1 cellular context compared by ENCODE assay signal in the genomic region with DNA sequence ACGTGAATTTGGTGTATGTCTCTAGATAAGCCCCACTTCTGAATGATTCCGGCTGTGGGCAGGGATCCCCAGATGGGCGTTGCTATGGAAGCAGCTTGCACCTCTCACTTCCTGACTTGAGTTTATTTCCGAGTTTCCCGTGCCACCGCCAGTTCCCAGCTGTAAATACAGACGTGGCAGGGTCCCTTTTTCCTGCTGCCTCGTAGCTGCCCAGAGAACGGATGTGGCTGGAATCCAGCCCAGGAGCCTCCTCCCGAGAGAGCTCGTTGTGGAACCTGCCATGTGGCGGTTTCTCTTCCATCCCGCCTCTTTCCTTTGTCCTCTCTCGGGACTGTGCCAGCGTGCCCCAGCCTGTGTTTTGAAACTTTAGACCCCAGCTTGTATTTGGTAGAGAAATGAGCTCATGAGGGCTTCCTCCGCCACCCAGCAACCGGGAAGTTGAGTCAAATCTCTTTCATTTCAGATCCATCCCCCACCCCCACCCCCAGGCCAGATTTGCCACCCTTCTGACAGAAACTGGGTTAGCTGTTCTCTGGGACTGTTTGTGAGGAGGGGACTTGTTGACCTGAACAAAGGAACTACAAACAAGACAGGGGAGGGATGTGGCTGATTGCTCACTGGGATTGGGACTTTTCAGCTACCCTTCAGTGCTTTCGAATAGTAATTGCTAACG.
TF ChIP-seq lines count a peak whose summit lies in the region.

No MANE protein-coding gene starts in this region.

TF ChIP-seq in H1, 55 proteins besides CTCF, POLR2A, EP300 and RAD21:
- TF ChIP-seq SRF (IDR thresholded peaks at IDR 0.05; ENCODE audit: low read depth, low read length) = no peak
- no peak for TF ChIP-seq BCL11A (IDR thresholded peaks at IDR 0.05; ENCODE audit: low read depth in 2 of 2, low read length in 2 of 2)
- no peak for TF ChIP-seq JUND (IDR thresholded peaks at IDR 0.05; ENCODE audit: low read length)
- TF ChIP-seq CHD2 (IDR thresholded peaks at IDR 0.05; ENCODE audit: low read length) = no peak
- TF ChIP-seq RBBP5 (IDR thresholded peaks at IDR 0.05; ENCODE audit: borderline replicate concordance, low read depth, low read length) = no peak
- TF ChIP-seq, protein P1, sequence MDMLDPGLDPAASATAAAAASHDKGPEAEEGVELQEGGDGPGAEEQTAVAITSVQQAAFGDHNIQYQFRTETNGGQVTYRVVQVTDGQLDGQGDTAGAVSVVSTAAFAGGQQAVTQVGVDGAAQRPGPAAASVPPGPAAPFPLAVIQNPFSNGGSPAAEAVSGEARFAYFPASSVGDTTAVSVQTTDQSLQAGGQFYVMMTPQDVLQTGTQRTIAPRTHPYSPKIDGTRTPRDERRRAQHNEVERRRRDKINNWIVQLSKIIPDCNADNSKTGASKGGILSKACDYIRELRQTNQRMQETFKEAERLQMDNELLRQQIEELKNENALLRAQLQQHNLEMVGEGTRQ (IDR thresholded peaks at IDR 0.05; ENCODE audit: low read length) = no peak
- TF ChIP-seq SP4 (IDR thresholded peaks at IDR 0.05; ENCODE audit: low read length) = no peak
- no peak for TF ChIP-seq SP2 (IDR thresholded peaks at IDR 0.05; ENCODE audit: low read length)
- no peak for TF ChIP-seq FOSL1 (IDR thresholded peaks at IDR 0.05; ENCODE audit: insufficient read depth, low read depth, low read length)
- no peak for TF ChIP-seq RFX5 (IDR thresholded peaks at IDR 0.05; ENCODE audit: borderline replicate concordance, low read depth, low read length)
- no peak for TF ChIP-seq ZNF274 (IDR thresholded peaks at IDR 0.05; ENCODE audit: borderline replicate concordance, extremely low read depth, low read length)
- no peak for TF ChIP-seq ASH2L (IDR thresholded peaks at IDR 0.05; ENCODE audit: low read length)
- no peak for TF ChIP-seq RXRA (IDR thresholded peaks at IDR 0.05; ENCODE audit: insufficient read depth, low read depth, low read length)
- no peak for TF ChIP-seq NRF1 (IDR thresholded peaks at IDR 0.05; ENCODE audit: low read depth, low read length)
- TF ChIP-seq TBP (IDR thresholded peaks at IDR 0.05; ENCODE audit: low read depth, low read length) = peak; percentile 54
- TF ChIP-seq YY1 (IDR thresholded peaks at IDR 0.05; ENCODE audit: low read depth, low read length) = 0 out of 2 replicates have a peak, but pooled peaks have one; percentile 7
- no peak for TF ChIP-seq SUZ12 (IDR thresholded peaks at IDR 0.05; ENCODE audit: low read length)
- no peak for TF ChIP-seq CBX8 (IDR thresholded peaks at IDR 0.05; ENCODE audit: borderline replicate concordance, low read depth, low read length)
- TF ChIP-seq, protein P2, sequence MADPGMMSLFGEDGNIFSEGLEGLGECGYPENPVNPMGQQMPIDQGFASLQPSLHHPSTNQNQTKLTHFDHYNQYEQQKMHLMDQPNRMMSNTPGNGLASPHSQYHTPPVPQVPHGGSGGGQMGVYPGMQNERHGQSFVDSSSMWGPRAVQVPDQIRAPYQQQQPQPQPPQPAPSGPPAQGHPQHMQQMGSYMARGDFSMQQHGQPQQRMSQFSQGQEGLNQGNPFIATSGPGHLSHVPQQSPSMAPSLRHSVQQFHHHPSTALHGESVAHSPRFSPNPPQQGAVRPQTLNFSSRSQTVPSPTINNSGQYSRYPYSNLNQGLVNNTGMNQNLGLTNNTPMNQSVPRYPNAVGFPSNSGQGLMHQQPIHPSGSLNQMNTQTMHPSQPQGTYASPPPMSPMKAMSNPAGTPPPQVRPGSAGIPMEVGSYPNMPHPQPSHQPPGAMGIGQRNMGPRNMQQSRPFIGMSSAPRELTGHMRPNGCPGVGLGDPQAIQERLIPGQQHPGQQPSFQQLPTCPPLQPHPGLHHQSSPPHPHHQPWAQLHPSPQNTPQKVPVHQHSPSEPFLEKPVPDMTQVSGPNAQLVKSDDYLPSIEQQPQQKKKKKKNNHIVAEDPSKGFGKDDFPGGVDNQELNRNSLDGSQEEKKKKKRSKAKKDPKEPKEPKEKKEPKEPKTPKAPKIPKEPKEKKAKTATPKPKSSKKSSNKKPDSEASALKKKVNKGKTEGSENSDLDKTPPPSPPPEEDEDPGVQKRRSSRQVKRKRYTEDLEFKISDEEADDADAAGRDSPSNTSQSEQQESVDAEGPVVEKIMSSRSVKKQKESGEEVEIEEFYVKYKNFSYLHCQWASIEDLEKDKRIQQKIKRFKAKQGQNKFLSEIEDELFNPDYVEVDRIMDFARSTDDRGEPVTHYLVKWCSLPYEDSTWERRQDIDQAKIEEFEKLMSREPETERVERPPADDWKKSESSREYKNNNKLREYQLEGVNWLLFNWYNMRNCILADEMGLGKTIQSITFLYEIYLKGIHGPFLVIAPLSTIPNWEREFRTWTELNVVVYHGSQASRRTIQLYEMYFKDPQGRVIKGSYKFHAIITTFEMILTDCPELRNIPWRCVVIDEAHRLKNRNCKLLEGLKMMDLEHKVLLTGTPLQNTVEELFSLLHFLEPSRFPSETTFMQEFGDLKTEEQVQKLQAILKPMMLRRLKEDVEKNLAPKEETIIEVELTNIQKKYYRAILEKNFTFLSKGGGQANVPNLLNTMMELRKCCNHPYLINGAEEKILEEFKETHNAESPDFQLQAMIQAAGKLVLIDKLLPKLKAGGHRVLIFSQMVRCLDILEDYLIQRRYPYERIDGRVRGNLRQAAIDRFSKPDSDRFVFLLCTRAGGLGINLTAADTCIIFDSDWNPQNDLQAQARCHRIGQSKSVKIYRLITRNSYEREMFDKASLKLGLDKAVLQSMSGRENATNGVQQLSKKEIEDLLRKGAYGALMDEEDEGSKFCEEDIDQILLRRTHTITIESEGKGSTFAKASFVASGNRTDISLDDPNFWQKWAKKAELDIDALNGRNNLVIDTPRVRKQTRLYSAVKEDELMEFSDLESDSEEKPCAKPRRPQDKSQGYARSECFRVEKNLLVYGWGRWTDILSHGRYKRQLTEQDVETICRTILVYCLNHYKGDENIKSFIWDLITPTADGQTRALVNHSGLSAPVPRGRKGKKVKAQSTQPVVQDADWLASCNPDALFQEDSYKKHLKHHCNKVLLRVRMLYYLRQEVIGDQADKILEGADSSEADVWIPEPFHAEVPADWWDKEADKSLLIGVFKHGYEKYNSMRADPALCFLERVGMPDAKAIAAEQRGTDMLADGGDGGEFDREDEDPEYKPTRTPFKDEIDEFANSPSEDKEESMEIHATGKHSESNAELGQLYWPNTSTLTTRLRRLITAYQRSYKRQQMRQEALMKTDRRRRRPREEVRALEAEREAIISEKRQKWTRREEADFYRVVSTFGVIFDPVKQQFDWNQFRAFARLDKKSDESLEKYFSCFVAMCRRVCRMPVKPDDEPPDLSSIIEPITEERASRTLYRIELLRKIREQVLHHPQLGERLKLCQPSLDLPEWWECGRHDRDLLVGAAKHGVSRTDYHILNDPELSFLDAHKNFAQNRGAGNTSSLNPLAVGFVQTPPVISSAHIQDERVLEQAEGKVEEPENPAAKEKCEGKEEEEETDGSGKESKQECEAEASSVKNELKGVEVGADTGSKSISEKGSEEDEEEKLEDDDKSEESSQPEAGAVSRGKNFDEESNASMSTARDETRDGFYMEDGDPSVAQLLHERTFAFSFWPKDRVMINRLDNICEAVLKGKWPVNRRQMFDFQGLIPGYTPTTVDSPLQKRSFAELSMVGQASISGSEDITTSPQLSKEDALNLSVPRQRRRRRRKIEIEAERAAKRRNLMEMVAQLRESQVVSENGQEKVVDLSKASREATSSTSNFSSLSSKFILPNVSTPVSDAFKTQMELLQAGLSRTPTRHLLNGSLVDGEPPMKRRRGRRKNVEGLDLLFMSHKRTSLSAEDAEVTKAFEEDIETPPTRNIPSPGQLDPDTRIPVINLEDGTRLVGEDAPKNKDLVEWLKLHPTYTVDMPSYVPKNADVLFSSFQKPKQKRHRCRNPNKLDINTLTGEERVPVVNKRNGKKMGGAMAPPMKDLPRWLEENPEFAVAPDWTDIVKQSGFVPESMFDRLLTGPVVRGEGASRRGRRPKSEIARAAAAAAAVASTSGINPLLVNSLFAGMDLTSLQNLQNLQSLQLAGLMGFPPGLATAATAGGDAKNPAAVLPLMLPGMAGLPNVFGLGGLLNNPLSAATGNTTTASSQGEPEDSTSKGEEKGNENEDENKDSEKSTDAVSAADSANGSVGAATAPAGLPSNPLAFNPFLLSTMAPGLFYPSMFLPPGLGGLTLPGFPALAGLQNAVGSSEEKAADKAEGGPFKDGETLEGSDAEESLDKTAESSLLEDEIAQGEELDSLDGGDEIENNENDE (IDR thresholded peaks at IDR 0.05; ENCODE audit: insufficient replicate concordance, low read length) = no peak
- no peak for TF ChIP-seq MAFK (IDR thresholded peaks at IDR 0.05; ENCODE audit: low read depth, low read length)
- peak; percentile 40 for TF ChIP-seq TAF7 (optimal IDR thresholded peaks at IDR 0.05; ENCODE audit: borderline replicate concordance, low read depth, low read length)
- peak; percentile 67; the same call in 1 of the 2 replicates for TF ChIP-seq TAF1 (IDR thresholded peaks at IDR 0.05; ENCODE audit: low read depth, low read length)
- TF ChIP-seq RNF2 (IDR thresholded peaks at IDR 0.05; ENCODE audit: borderline replicate concordance, low read depth, low read length, missing control alignments, poor library complexity, severe bottlenecking) = no peak
- no peak for TF ChIP-seq GABPA (IDR thresholded peaks at IDR 0.05; ENCODE audit: borderline replicate concordance, insufficient read depth, low read length)
- TF ChIP-seq SAP30 (IDR thresholded peaks at IDR 0.05; ENCODE audit: insufficient read depth, insufficient replicate concordance, low read length) = no peak
- TF ChIP-seq CTBP2 (IDR thresholded peaks at IDR 0.05; ENCODE audit: borderline replicate concordance, insufficient read depth, insufficient read length, low read length) = no peak
- TF ChIP-seq NANOG (IDR thresholded peaks at IDR 0.05; ENCODE audit: insufficient read depth, low read depth, low read length, poor library complexity, severe bottlenecking) = peak; percentile 4
- peak in 1 of 2 experiments; percentile 63; a peak in 1 of 4 replicates for TF ChIP-seq SIN3A (conservative IDR thresholded peaks at IDR 0.05 in 1 of 2, IDR thresholded peaks at IDR 0.05 in 1 of 2; ENCODE audit: low read depth in 1 of 2, low read length in 2 of 2)
- TF ChIP-seq JUN (IDR thresholded peaks at IDR 0.05; ENCODE audit: low read depth, low read length) = no peak
- TF ChIP-seq CHD1 (IDR thresholded peaks at IDR 0.05; ENCODE audit: low read depth, low read length) = no peak
- TF ChIP-seq, protein P3, sequence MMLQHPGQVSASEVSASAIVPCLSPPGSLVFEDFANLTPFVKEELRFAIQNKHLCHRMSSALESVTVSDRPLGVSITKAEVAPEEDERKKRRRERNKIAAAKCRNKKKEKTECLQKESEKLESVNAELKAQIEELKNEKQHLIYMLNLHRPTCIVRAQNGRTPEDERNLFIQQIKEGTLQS (IDR thresholded peaks at IDR 0.05; ENCODE audit: insufficient read depth, low read depth, low read length) = no peak
- no peak for TF ChIP-seq BACH1 (IDR thresholded peaks at IDR 0.05; ENCODE audit: low read length)
- TF ChIP-seq GTF2F1 (IDR thresholded peaks at IDR 0.05; ENCODE audit: borderline replicate concordance, low read depth, low read length) = no peak
- TF ChIP-seq, protein P4, sequence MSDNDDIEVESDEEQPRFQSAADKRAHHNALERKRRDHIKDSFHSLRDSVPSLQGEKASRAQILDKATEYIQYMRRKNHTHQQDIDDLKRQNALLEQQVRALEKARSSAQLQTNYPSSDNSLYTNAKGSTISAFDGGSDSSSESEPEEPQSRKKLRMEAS (IDR thresholded peaks at IDR 0.05) = peak; percentile 92
- TF ChIP-seq SIX5 (IDR thresholded peaks at IDR 0.05; ENCODE audit: low read depth, low read length) = no peak
- TF ChIP-seq BRCA1 (IDR thresholded peaks at IDR 0.05; ENCODE audit: low read depth, low read length) = no peak
- TF ChIP-seq HDAC6 (IDR thresholded peaks at IDR 0.05; ENCODE audit: low read depth, low read length) = no peak
- no peak for TF ChIP-seq CBX5 (IDR thresholded peaks at IDR 0.05; ENCODE audit: low read depth, low read length)
- 0 out of 2 replicates have a peak, but pooled peaks have one; percentile 29 for TF ChIP-seq TEAD4 (IDR thresholded peaks at IDR 0.05; ENCODE audit: low read depth, low read length)
- no peak for TF ChIP-seq KDM4A (IDR thresholded peaks at IDR 0.05; ENCODE audit: low read depth, low read length, severe bottlenecking)
- TF ChIP-seq, protein P5, sequence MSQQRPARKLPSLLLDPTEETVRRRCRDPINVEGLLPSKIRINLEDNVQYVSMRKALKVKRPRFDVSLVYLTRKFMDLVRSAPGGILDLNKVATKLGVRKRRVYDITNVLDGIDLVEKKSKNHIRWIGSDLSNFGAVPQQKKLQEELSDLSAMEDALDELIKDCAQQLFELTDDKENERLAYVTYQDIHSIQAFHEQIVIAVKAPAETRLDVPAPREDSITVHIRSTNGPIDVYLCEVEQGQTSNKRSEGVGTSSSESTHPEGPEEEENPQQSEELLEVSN (IDR thresholded peaks at IDR 0.05) = peak; percentile 79
- no peak for TF ChIP-seq KDM5A (IDR thresholded peaks at IDR 0.05; ENCODE audit: low read length)
- TF ChIP-seq EGR1 (IDR thresholded peaks at IDR 0.05; ENCODE audit: borderline replicate concordance, low read depth, low read length) = no peak
- TF ChIP-seq CEBPB (IDR thresholded peaks at IDR 0.05; ENCODE audit: low read depth, low read length) = no peak
- TF ChIP-seq KDM1A (IDR thresholded peaks at IDR 0.05; ENCODE audit: borderline replicate concordance, low read length) = no peak
- TF ChIP-seq POLR2AphosphoS5 (IDR thresholded peaks at IDR 0.05; ENCODE audit: low read depth, low read length) = peak; percentile 66; the same call in 1 of the 2 replicates
- TF ChIP-seq PHF8 (conservative IDR thresholded peaks at IDR 0.05; ENCODE audit: low read depth, low read length) = no peak
- no peak for TF ChIP-seq SP1 (IDR thresholded peaks at IDR 0.05; ENCODE audit: low read depth, low read length)
- no peak for TF ChIP-seq TCF12 (IDR thresholded peaks at IDR 0.05; ENCODE audit: low read depth, low read length)
- no peak for TF ChIP-seq POU5F1 (IDR thresholded peaks at IDR 0.05; ENCODE audit: low read depth, low read length)
- TF ChIP-seq EZH2 (IDR thresholded peaks at IDR 0.05; ENCODE audit: low read depth, low read length, severe bottlenecking) = no peak
- TF ChIP-seq CREB1 (IDR thresholded peaks at IDR 0.05) = no peak
- TF ChIP-seq, protein P6, sequence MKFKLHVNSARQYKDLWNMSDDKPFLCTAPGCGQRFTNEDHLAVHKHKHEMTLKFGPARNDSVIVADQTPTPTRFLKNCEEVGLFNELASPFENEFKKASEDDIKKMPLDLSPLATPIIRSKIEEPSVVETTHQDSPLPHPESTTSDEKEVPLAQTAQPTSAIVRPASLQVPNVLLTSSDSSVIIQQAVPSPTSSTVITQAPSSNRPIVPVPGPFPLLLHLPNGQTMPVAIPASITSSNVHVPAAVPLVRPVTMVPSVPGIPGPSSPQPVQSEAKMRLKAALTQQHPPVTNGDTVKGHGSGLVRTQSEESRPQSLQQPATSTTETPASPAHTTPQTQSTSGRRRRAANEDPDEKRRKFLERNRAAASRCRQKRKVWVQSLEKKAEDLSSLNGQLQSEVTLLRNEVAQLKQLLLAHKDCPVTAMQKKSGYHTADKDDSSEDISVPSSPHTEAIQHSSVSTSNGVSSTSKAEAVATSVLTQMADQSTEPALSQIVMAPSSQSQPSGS (IDR thresholded peaks at IDR 0.05; ENCODE audit: low read length) = no peak
- no peak for TF ChIP-seq SIRT6 (IDR thresholded peaks at IDR 0.05; ENCODE audit: low read length)
- TF ChIP-seq HDAC2 (IDR thresholded peaks at IDR 0.05; ENCODE audit: borderline replicate concordance in 1 of 2, low read depth in 2 of 2, low read length in 2 of 2) = no peak
